In genomic region chr9:6054280-6055099, GRCh38 we compare ENCODE assay signal across 7 cellular contexts. TPM values are rescaled to one million over a fixed set of nuclear protein-coding genes. Genes with fewer than 3 reads are reported as not detected.
DNase-seq lines count a peak whose midpoint lies in the region; ATAC-seq and TF ChIP-seq lines count a peak whose summit lies in the region.

No MANE protein-coding gene starts in this region.

- no peak overlapping the region for H2AK5ac ChIP-seq in trophoblast cell (ENCODE audit: low read length)

- H2BK120ac ChIP-seq in trophoblast cell (ENCODE audit: insufficient read depth, low read length, poor library complexity) = no peak overlapping the region

- H4K91ac ChIP-seq in trophoblast cell (ENCODE audit: low read depth, low read length) = no peak overlapping the region

- no peak overlapping the region for H3K23ac ChIP-seq in trophoblast cell (ENCODE audit: low read length)

- H3K4me2 ChIP-seq in Karpas-422 (ENCODE audit: low read depth, low read length, poor library complexity, severe bottlenecking) (peak overlapping the region; percentile 31), trophoblast cell (ENCODE audit: low read length) (no peak overlapping the region)

- H3K79me2 ChIP-seq in Karpas-422 (ENCODE audit: low read length) (no peaks in the 10 kb centered on the region), trophoblast cell (ENCODE audit: control insufficient read depth, insufficient read depth, low read length, poor library complexity) (no peaks in the 10 kb centered on the region)

- H3K27ac ChIP-seq in Karpas-422 (ENCODE audit: low read length) (no peak overlapping the region), trophoblast cell (ENCODE audit: low read depth, low read length) (no peak overlapping the region)

- H3K14ac ChIP-seq in trophoblast cell (ENCODE audit: low read length) = no peak overlapping the region

- peak; percentile 71 for TF ChIP-seq CTCF in GM12875 (IDR thresholded peaks at IDR 0.05; ENCODE audit: borderline replicate concordance, insufficient read depth, low read depth, low read length)

- no peaks in the 10 kb centered on the region for H3K79me1 ChIP-seq in trophoblast cell (ENCODE audit: low read length)

- no peak overlapping the region for H4K8ac ChIP-seq in trophoblast cell (ENCODE audit: low read depth, low read length)

- no peak overlapping the region for H2BK5ac ChIP-seq in trophoblast cell (ENCODE audit: low read depth, low read length, poor library complexity)

- H4K12ac ChIP-seq in trophoblast cell (ENCODE audit: low read depth, low read length) = no peak overlapping the region

- H3K9me3 ChIP-seq in Karpas-422 (ENCODE audit: low read length) (no peaks in the 10 kb centered on the region), trophoblast cell (ENCODE audit: insufficient read depth, low read depth, low read length) (no peaks in the 10 kb centered on the region)

- H3K18ac ChIP-seq in trophoblast cell (ENCODE audit: low read length) = no peak overlapping the region

- H3K27me3 ChIP-seq in Karpas-422 (ENCODE audit: low read length) (no peaks in the 10 kb centered on the region), trophoblast cell (ENCODE audit: insufficient read depth, low read length) (no peaks in the 10 kb centered on the region)

- H3K4me1 ChIP-seq in Karpas-422 (ENCODE audit: low read length) (peaks cover 45% of the 10 kb centered on the region), trophoblast cell (ENCODE audit: control insufficient read depth in 1 of 2, insufficient read depth in 2 of 2, low read length in 2 of 2) (no peaks in the 10 kb centered on the region)

- H2AFZ ChIP-seq in Karpas-422 (ENCODE audit: low read length) (0 out of 2 replicates have a peak overlapping the region, but pooled peaks have one; percentile 1), trophoblast cell (ENCODE audit: insufficient read depth, low read length, poor library complexity) (no peak overlapping the region)

- no peak overlapping the region for H2BK12ac ChIP-seq in trophoblast cell (ENCODE audit: low read length)

- H3K9me2 ChIP-seq in Karpas-422 (replicated peaks; ENCODE audit: insufficient read depth, low read length) = no peaks in the 10 kb centered on the region

- no peak for ATAC-seq in HG02840 (IDR thresholded peaks at IDR 0.05; ENCODE audit: low FRiP score, unreplicated experiment)

- H3K4ac ChIP-seq in trophoblast cell (ENCODE audit: low read depth, low read length) = no peak overlapping the region

- H3K9ac ChIP-seq in Karpas-422 (ENCODE audit: low read length) = no peak overlapping the region
- H3K9ac ChIP-seq in trophoblast cell (ENCODE audit: low read length) = no peak overlapping the region

- H3K4me3 ChIP-seq in GM12875 (ENCODE audit: low read depth, low read length) (no peak overlapping the region), Karpas-422 (ENCODE audit: low read length) (no peak overlapping the region), trophoblast cell (ENCODE audit: low read depth, low read length) (no peak overlapping the region)

- whole genome bisulfite sequencing in trophoblast cell (ENCODE audit: extremely low coverage, insufficient coverage, insufficient read length) = no CpG with 5 or more reads among the region's 3 CpGs

- H4K20me1 ChIP-seq in Karpas-422 (ENCODE audit: insufficient read depth, low read depth, low read length) = no peaks in the 10 kb centered on the region

- H3K36me3 ChIP-seq in Karpas-422 (ENCODE audit: insufficient read depth, low read length) (no peaks in the 10 kb centered on the region), trophoblast cell (ENCODE audit: control insufficient read depth in 1 of 2, insufficient read depth in 2 of 2, low read length in 2 of 2) (no peaks in the 10 kb centered on the region)

- peak; percentile 91 for DNase-seq in Karpas-422
- peak; percentile 70 for DNase-seq in RPMI7951 (ENCODE audit: low read depth)
- DNase-seq in activated gamma-delta T cell treated with anti-CD3 and anti-CD28 coated beads, Interleukin-2, amount 50 U/mL, for 16 hours (ENCODE audit: low read depth) = peak; percentile 27
- peak; percentile 44 for DNase-seq in germinal center (ENCODE audit: low spot score)
- DNase-seq in trophoblast cell = peak; percentile 47 to 87

RNA-seq across cellular contexts. Expression of gene RANBP6, which starts 39.1 kb away (rescaled TPM):
- total RNA-seq in Karpas-422 (2014; rRNA removed; shearing (Covaris generic); ENCODE audit: low replicate concordance) = 16.8 and 21.0 TPM in 2 replicates
- 26.7 and 27.2 TPM in 2 replicates for total RNA-seq in RPMI7951 (2014; rRNA removed; shearing (Covaris generic))
- 8.3 and 8.6 TPM in 2 replicates for polyA plus RNA-seq in trophoblast cell (2013)

Comparison
In these comparisons a context has a peak if more than half of its experiments do, and no peak if none do; other contexts are left out.
1. DNase-seq: peak in every context shown above with its lines; median percentile 91 in Karpas-422; 70 in RPMI7951; 67 in trophoblast cell; 44 in germinal center; 27 in activated gamma-delta T cell treated with anti-CD3 and anti-CD28 coated beads, Interleukin-2, amount 50 U/mL, for 16 hours.